Comparison of ENCODE assay signal across 28 cellular contexts in the genomic region with DNA sequence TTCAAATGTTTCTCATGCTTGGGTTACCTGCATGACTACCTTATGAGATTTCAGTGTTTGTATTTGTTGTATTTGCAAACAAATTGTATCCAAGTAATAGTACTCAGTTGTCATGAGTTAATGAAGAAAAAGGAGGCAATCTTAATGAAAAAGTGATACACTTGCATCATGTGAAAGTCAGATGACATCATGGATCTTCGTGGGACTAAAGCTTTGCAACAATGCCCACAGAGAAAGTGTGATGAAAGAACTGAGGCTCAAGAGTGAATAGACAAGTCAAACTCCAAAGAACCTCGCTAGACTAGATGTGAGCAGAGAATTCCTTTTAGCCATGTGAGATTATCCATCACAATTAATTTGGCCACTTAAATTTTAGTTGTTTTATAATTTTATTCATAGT.
A peak's percentile ranks its signal among the peaks of the same experiment; 100 is the strongest.
DNase-seq lines count a peak whose midpoint lies in the region; ATAC-seq, FAIRE-seq and TF ChIP-seq lines count a peak whose summit lies in the region.
"Had no signal": no experiment of that assay in that cellular context is flagged by ENCODE, and none has a peak within 500 bp of the region (broad histone marks: within the 10 kb centered on the region; RNA-seq: fewer than 3 reads in every experiment).

No MANE protein-coding gene starts in this region.

- no peak for TF ChIP-seq RAD21 in HepG2 (CRISPR knock-in tag; IDR thresholded peaks at IDR 0.05)

- H3K4me2 ChIP-seq in HepG2 (ENCODE audit: low read depth, low read length), result no peak overlapping the region

- H3K4me1 ChIP-seq in HepG2 (ENCODE audit: insufficient read depth, low read length), result no peaks in the 10 kb centered on the region
- H3K4me1 ChIP-seq in right lobe of liver, result no peaks in the 10 kb centered on the region
- H3K4me1 ChIP-seq in foreskin keratinocyte, result peaks cover 10% of the 10 kb centered on the region
- H3K4me1 ChIP-seq in adrenal gland (replicated peaks in 1 of 2), result no peaks in the 10 kb centered on the region

- CTCF ChIA-PET in HepG2 (lab: Yijun Ruan, JAX; ENCODE audit: low intra/inter-chr PET ratio, low total read pairs), result no interaction called here

- 0% methylated on average over 2 of the region's 2 CpGs for WGBS in HepG2 (ENCODE audit: low lambda C conversion rate)
- WGBS in right lobe of liver (ENCODE audit: insufficient coverage, low coverage, low lambda C conversion rate, missing lambda C conversion rate), result 65% methylated on average over 2 of the region's 2 CpGs
- whole genome bisulfite sequencing in adrenal gland, 4 donors, result 54 to 66% (median 61%) methylated on average over 2 of the region's 2 CpGs

- H3K9ac ChIP-seq in HepG2 (ENCODE audit: insufficient read depth, low read depth, low read length), result no peak overlapping the region

- TF ChIP-seq EP300 in HepG2 (IDR thresholded peaks at IDR 0.05; ENCODE audit: low read depth in 2 of 2, low read length in 2 of 2), result no peak
- no peak for TF ChIP-seq EP300 in HepG2 (CRISPR knock-in tag; IDR thresholded peaks at IDR 0.05; ENCODE audit: borderline replicate concordance)

- BruUV-seq in HepG2 (replicated peaks; lab: Mats Ljungman, UMichigan), result no TSS peak

- no peak for FAIRE-seq in HepG2 (lab: Jason Lieb, UNC)
- FAIRE-seq: D721Med, GM18507, H1, K562 had no signal

- H3K27ac ChIP-seq in HepG2 (ENCODE audit: extremely low read length, insufficient read depth, low read length), result no peak overlapping the region
- no peak overlapping the region for H3K27ac ChIP-seq in right lobe of liver
- no peak overlapping the region for H3K27ac ChIP-seq in foreskin keratinocyte
- no peak overlapping the region for H3K27ac ChIP-seq in adrenal gland
- H3K27ac ChIP-seq: RWPE1, SK-N-MC had no signal

- DNase-seq in HepG2 (ENCODE audit: low spot score) (no peak), right lobe of liver (no peak), MV-4-11 (lab: John Stamatoyannopoulos, UW) (peak; percentile 63), SKM-1 (lab: John Stamatoyannopoulos, UW; ENCODE audit: unreplicated experiment) (peak; percentile 35), foreskin keratinocyte (no peak), islet precursor cell (no peak), adrenal gland (no peak)
- DNase-seq: 8988T; ACHN; CD4-positive, alpha-beta T cell; DMS53; HCEC 1CT; NCI-H1092 treated with DMSO at 0.1 percent for 48 hours; NCI-H1436; NCI-H187; NCI-H2107; NCI-H524; NCI-H748 treated with DMSO at 0.1 percent for 48 hours; SHP77; T-helper 17 cell had no signal

- H2AFZ ChIP-seq in HepG2 (ENCODE audit: low read length), result no peak overlapping the region

- intact Hi-C loops in HepG2 (cut with micrococcal nuclease; ENCODE audit: unreplicated experiment) (no loop called here), right lobe of liver (cut with DNase I) (no loop called here), adrenal gland (cut with DNase I) (no loop called here)

- in situ Hi-C loops in HepG2 (cut with HindIII; ENCODE audit: extremely low pct_ligation_motif_present, low pct_unique_long_range_greater_than_20kb), result no loop called here

- no peaks in the 10 kb centered on the region for H3K36me3 ChIP-seq in HepG2 (replicated peaks in 1 of 2; ENCODE audit: control insufficient read depth in 1 of 2, insufficient read depth in 2 of 2, low read length in 2 of 2)
- no peaks in the 10 kb centered on the region for H3K36me3 ChIP-seq in right lobe of liver
- no peaks in the 10 kb centered on the region for H3K36me3 ChIP-seq in adrenal gland (replicated peaks in 1 of 2)

- POLR2A ChIA-PET in HepG2 (lab: Yijun Ruan, JAX), result no interaction called here

- no peaks in the 10 kb centered on the region for H4K20me1 ChIP-seq in HepG2 (ENCODE audit: insufficient read depth, low read length)

- ATAC-seq in HepG2, result no peak
- ATAC-seq in right lobe of liver, result no peak
- no peak for ATAC-seq in HG02884 (IDR thresholded peaks at IDR 0.05; ENCODE audit: unreplicated experiment)
- ATAC-seq in foreskin keratinocyte, result no peak
- ATAC-seq: Panc1, T-helper 17 cell had no signal

- no peak for TF ChIP-seq POLR2A in HepG2 (IDR thresholded peaks at IDR 0.05; ENCODE audit: insufficient read depth in 1 of 2, low read depth in 2 of 2, low read length in 2 of 2)
- no peak for TF ChIP-seq POLR2A in right lobe of liver (IDR thresholded peaks at IDR 0.05)
- TF ChIP-seq POLR2A in adrenal gland (IDR thresholded peaks at IDR 0.05), result no peak

- no peak for TF ChIP-seq CTCF in HepG2 (CRISPR knock-in tag; IDR thresholded peaks at IDR 0.05)
- TF ChIP-seq CTCF in right lobe of liver (IDR thresholded peaks at IDR 0.05), result no peak
- TF ChIP-seq CTCF in foreskin keratinocyte (conservative IDR thresholded peaks at IDR 0.05), result no peak
- TF ChIP-seq CTCF in adrenal gland (IDR thresholded peaks at IDR 0.05), result no peak

- H3K9me3 ChIP-seq in HepG2 (ENCODE audit: low read length) (no peaks in the 10 kb centered on the region), right lobe of liver (no peaks in the 10 kb centered on the region), adrenal gland (replicated peaks in 1 of 3) (peaks cover 0 to 9% (median 0%) of the 10 kb centered on the region in 3 donors)

- no peak overlapping the region for H3K4me3 ChIP-seq in HepG2 (replicated peaks in 1 of 3; ENCODE audit: insufficient read depth in 1 of 3, low read depth in 2 of 3, low read length in 3 of 3)
- H3K4me3 ChIP-seq in right lobe of liver, result no peak overlapping the region
- no peak overlapping the region for H3K4me3 ChIP-seq in adrenal gland
- H3K4me3 ChIP-seq: K562, SK-N-MC had no signal

- H3K27me3 ChIP-seq in HepG2 (ENCODE audit: control insufficient read depth in 1 of 2, insufficient read depth in 2 of 2, low read length in 2 of 2) (no peaks in the 10 kb centered on the region), right lobe of liver (no peaks in the 10 kb centered on the region), foreskin keratinocyte (no peaks in the 10 kb centered on the region), adrenal gland (no peaks in the 10 kb centered on the region)

- no peaks in the 10 kb centered on the region for H3K79me2 ChIP-seq in HepG2 (ENCODE audit: insufficient read depth, low read length)

TF ChIP-seq in HepG2, 621 proteins besides CTCF, POLR2A, EP300 and RAD21:
- peak; percentile 64 for TF ChIP-seq ATF7 (IDR thresholded peaks at IDR 0.05)
- no peak for TF ChIP-seq ATF7 (CRISPR knock-in tag; IDR thresholded peaks at IDR 0.05)
- no peak for TF ChIP-seq ZSCAN21 (CRISPR knock-in tag; IDR thresholded peaks at IDR 0.05; ENCODE audit: borderline replicate concordance)
- TF ChIP-seq KLF16 (CRISPR knock-in tag; IDR thresholded peaks at IDR 0.05), result no peak

Comparison
In these comparisons a context has a peak if more than half of its experiments do, and no peak if none do; other contexts are left out.
1. DNase-seq: peak in MV-4-11 (single experiment) and SKM-1 (single experiment); none in HepG2 (single experiment), right lobe of liver (0 of 3), foreskin keratinocyte (0 of 2), islet precursor cell (single experiment) and adrenal gland (0 of 7).